Comparison of ENCODE assay signal across 1 cellular context in genomic region chr21:29072873-29073221, GRCh38.
TF ChIP-seq lines count a peak whose summit lies in the region.

No MANE protein-coding gene starts in this region.

TF ChIP-seq in GM23338, 12 proteins besides CTCF, POLR2A, EP300 and RAD21 (continued from another document):
- TF ChIP-seq ZNF462 (CRISPR knock-in tag; IDR thresholded peaks at IDR 0.05) (no peak), REST (IDR thresholded peaks at IDR 0.05; ENCODE audit: unreplicated experiment) (no peak), POLR2AphosphoS5 (IDR thresholded peaks at IDR 0.05; ENCODE audit: low read depth) (no peak), ZNF114 (CRISPR knock-in tag; IDR thresholded peaks at IDR 0.05) (no peak), STAT1 (IDR thresholded peaks at IDR 0.05; ENCODE audit: unreplicated experiment) (no peak)
